In the genomic region with DNA sequence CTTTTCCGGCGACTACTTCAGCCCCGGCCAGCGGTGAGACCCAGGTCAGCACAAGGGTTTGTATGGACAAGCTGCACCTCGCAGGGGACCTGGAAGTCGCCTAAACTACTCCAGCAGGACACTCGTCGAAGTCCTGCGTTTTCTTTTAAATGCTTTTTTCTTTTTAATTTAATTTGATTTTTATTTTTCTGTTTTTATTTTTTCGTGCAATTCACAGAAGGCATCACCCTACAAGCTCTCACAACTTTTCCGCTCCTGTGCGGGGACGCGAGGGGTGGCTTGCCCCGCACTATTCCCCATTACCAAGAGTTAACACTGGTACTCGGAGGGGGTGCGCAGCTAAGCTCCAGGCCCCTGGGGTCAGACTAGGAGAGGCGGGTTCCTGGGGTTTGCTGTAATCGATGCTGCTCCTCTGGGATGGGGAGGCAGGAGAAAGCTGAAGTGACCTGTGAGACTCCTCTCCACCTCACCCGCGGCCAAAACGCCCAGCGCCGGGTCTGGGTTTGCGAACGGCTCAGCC, we compare ENCODE assay signal across 10 cellular contexts. TPM values are rescaled to one million over a fixed set of nuclear protein-coding genes. Genes with fewer than 3 reads are reported as not detected.
DNase-seq lines count a peak whose midpoint lies in the region; ATAC-seq and TF ChIP-seq lines count a peak whose summit lies in the region.
"Had no signal": no experiment of that assay in that cellular context is flagged by ENCODE, and none has a peak within 500 bp of the region (broad histone marks: within the 10 kb centered on the region; RNA-seq: fewer than 3 reads in every experiment).

No MANE protein-coding gene starts in this region.

- H3K27ac ChIP-seq in MM.1S (ENCODE audit: low read length) (no peak overlapping the region), dorsolateral prefrontal cortex (peak overlapping the region; percentile 71 to 96 (median 93)), temporal lobe (ENCODE audit: low read depth, low read length) (peak overlapping the region; percentile 82)
- H3K27ac ChIP-seq: epithelial cell of prostate had no signal

- H3K9me2 ChIP-seq in MM.1S (replicated peaks; ENCODE audit: insufficient read depth, low read length): no peaks in the 10 kb centered on the region

- H3K27me3 ChIP-seq in MM.1S (replicated peaks; ENCODE audit: insufficient read depth, low read length) (no peaks in the 10 kb centered on the region; the same call in 1 of the 2 replicates), dorsolateral prefrontal cortex (peaks cover 0 to 15% (median 0%) of the 10 kb centered on the region in 45 donors)

- peak overlapping the region; percentile 87 for H3K27ac Mint-ChIP-seq in mesothelial cell of epicardium

- DNase-seq in MM.1S: no peak
- DNase-seq in dorsolateral prefrontal cortex: no peak
- no peak for DNase-seq in mesothelial cell of epicardium (ENCODE audit: low spot score in 2 of 2, unreplicated experiment in 2 of 2)
- DNase-seq in DMS79 (lab: John Stamatoyannopoulos, UW): no peak
- DNase-seq: KBM-7 had no signal

- H3K4me3 Mint-ChIP-seq in mesothelial cell of epicardium: peak overlapping the region; percentile 86

- intact Hi-C loops in dorsolateral prefrontal cortex (cut with DNase I): loop anchor here (2.0 to 10.0 kb wide), 11 partner anchors 91 to 661 kb away; partner anchors contain the start of gene HAPLN1 (in 1 of the 2)

- no peak for TF ChIP-seq CTCF in MM.1S (IDR thresholded peaks at IDR 0.05; ENCODE audit: low read length)
- TF ChIP-seq CTCF in dorsolateral prefrontal cortex (IDR thresholded peaks at IDR 0.05 in 54 of 56, conservative IDR thresholded peaks at IDR 0.05 in 2 of 56; ENCODE audit: low read depth in 1 of 56, partially characterized antibody in 56 of 56): peak in 2 of 56 donors; percentile 8 to 23
- no peak for TF ChIP-seq CTCF in mesothelial cell of epicardium (IDR thresholded peaks at IDR 0.05; ENCODE audit: unreplicated experiment)

- no peak overlapping the region for H3K9ac ChIP-seq in MM.1S (ENCODE audit: low read length)

- H3K4me1 Mint-ChIP-seq in mesothelial cell of epicardium: peaks cover 32% of the 10 kb centered on the region

- H2AFZ ChIP-seq in MM.1S (ENCODE audit: low read length): no peak overlapping the region

- H3K9me3 ChIP-seq in MM.1S (replicated peaks; ENCODE audit: insufficient read depth, low read length): no peaks in the 10 kb centered on the region
- H3K9me3 ChIP-seq: HAP-1 had no signal

- H4K20me1 ChIP-seq in MM.1S (ENCODE audit: insufficient read depth, low read length): no peaks in the 10 kb centered on the region

- H3K27me3 Mint-ChIP-seq in mesothelial cell of epicardium (ENCODE audit: low read depth): peaks cover 12% of the 10 kb centered on the region

- no peaks in the 10 kb centered on the region for H3K4me1 ChIP-seq in MM.1S (ENCODE audit: low read length)
- H3K4me1 ChIP-seq: HAP-1 had no signal

- no peaks in the 10 kb centered on the region for H3K36me3 ChIP-seq in MM.1S (replicated peaks; ENCODE audit: insufficient read depth, low read length)
- H3K36me3 ChIP-seq: HAP-1 had no signal

- no peaks in the 10 kb centered on the region for H3K79me2 ChIP-seq in MM.1S (ENCODE audit: low read length)

- H3K9me3 Mint-ChIP-seq in mesothelial cell of epicardium: no peaks in the 10 kb centered on the region

- H3K4me3 ChIP-seq in MM.1S (ENCODE audit: low read length) (peak overlapping the region; percentile 60; the same call in 1 of the 2 replicates), dorsolateral prefrontal cortex (peak overlapping the region; percentile 57 to 91 (median 78))
- H3K4me3 ChIP-seq: HAP-1 had no signal

- H3K4me2 ChIP-seq in MM.1S (ENCODE audit: low read depth, low read length): peak overlapping the region; percentile 89

- H3F3A ChIP-seq in MM.1S (ENCODE audit: insufficient read depth, low read length): no peaks in the 10 kb centered on the region

- no peaks in the 10 kb centered on the region for H3K36me3 Mint-ChIP-seq in mesothelial cell of epicardium

- ATAC-seq in GM21367 (IDR thresholded peaks at IDR 0.05; ENCODE audit: unreplicated experiment) (no peak), HG02973 (IDR thresholded peaks at IDR 0.05; ENCODE audit: unreplicated experiment) (no peak)

RNA-seq across cellular contexts. Expression of gene EDIL3, which starts 1.3 kb away (rescaled TPM):
- 100 to 1,000 TPM in 103 of 120 experiments, 10 to 100 TPM in 17; 37.7 to 535 (median 162) TPM for total RNA-seq in dorsolateral prefrontal cortex
- total RNA-seq in mesothelial cell of epicardium: 45.2 to 51.3 TPM (median 48.0 TPM) in 3 replicates
- 37.1 TPM for total RNA-seq in temporal lobe
